In genomic region chr3:179811321-179812095, GRCh38 we compare ENCODE assay signal across 8 cellular contexts.
A peak's percentile ranks its signal among the peaks of the same experiment; 100 is the strongest.
DNase-seq lines count a peak whose midpoint lies in the region; TF ChIP-seq lines count a peak whose summit lies in the region.

No MANE protein-coding gene starts in this region.

- H3K27me3 ChIP-seq in Peyer's patch (no peaks in the 10 kb centered on the region), spleen (replicated peaks in 1 of 7) (no peaks in the 10 kb centered on the region)

- H3K9me3 ChIP-seq in Peyer's patch (no peaks in the 10 kb centered on the region), spleen (no peaks in the 10 kb centered on the region)

- H3K27ac ChIP-seq in Peyer's patch, result no peak overlapping the region
- H3K27ac ChIP-seq in spleen, result no peak overlapping the region

- H3K4me3 ChIP-seq in GM12865 (ENCODE audit: low read depth, low read length), result no peak overlapping the region
- no peak overlapping the region for H3K4me3 ChIP-seq in Peyer's patch
- H3K4me3 ChIP-seq in spleen, result no peak overlapping the region

- no peaks in the 10 kb centered on the region for H3K4me1 ChIP-seq in Peyer's patch
- H3K4me1 ChIP-seq in spleen, result no peaks in the 10 kb centered on the region

- TF ChIP-seq POLR2A in Peyer's patch (IDR thresholded peaks at IDR 0.05), result no peak
- no peak for TF ChIP-seq POLR2A in spleen (IDR thresholded peaks at IDR 0.05)

- TF ChIP-seq CTCF in GM12865 (IDR thresholded peaks at IDR 0.05; ENCODE audit: insufficient read depth, low read depth, low read length, missing control alignments) (peak; percentile 56), LNCAP (IDR thresholded peaks at IDR 0.05) (peak; percentile 85), Peyer's patch (IDR thresholded peaks at IDR 0.05) (peak in 4 of 6 experiments; percentile 22 to 38 (median 29)), spleen (IDR thresholded peaks at IDR 0.05 in 8 of 11, conservative IDR thresholded peaks at IDR 0.05 in 3 of 11) (peak in 3 of 11 experiments; percentile 33 to 43 (median 34))

- no peaks in the 10 kb centered on the region for H3K36me3 ChIP-seq in Peyer's patch
- H3K36me3 ChIP-seq in spleen, result no peaks in the 10 kb centered on the region

- WGBS in spleen, 5 donors, result 26 to 35% (median 29%) methylated on average over 9 of the region's 9 CpGs

- DNase-seq in A172 (ENCODE audit: low spot score) (peak; percentile 86), GM12865 (ENCODE audit: low read depth) (peak; percentile 78), HCEC 1CT (peak; percentile 88), Peyer's patch (no peak), dermis microvascular lymphatic vessel endothelial cell (ENCODE audit: low read depth in 2 of 2) (peak; percentile 20 to 57), lung microvascular endothelial cell (ENCODE audit: low read depth in 2 of 2) (peak; percentile 54 to 74), spleen (no peak)

- intact Hi-C loops in spleen (cut with DNase I; ENCODE audit: low total_unique reads), result no loop called here

Comparison
In these comparisons a context has a peak if more than half of its experiments do, and no peak if none do; other contexts are left out.
1. DNase-seq: peak in A172 (single experiment), GM12865 (single experiment), HCEC 1CT (single experiment), dermis microvascular lymphatic vessel endothelial cell (2 of 2) and lung microvascular endothelial cell (2 of 2); none in Peyer's patch (0 of 3) and spleen (single experiment).